In the genomic region with DNA sequence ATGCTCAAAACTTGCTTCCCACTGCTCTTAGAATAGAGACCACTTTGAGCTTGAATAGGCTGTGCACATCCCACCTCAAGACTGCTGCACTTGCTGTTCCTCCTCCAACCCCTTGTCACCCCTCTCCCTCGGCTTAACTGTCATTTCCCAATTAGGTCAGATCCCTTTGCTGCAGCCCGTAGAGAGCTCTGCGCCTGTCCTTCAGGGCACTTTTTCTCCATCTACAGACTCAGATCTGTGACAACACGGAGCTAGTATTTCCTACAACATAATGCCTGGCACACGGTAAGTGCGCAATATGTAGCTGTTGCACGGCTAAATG, we compare ENCODE assay signal across 1 cellular context.
TF ChIP-seq lines count a peak whose summit lies in the region.

No MANE protein-coding gene starts in this region.

TF ChIP-seq in WTC11, 78 proteins besides CTCF, POLR2A, EP300 and RAD21 (continued from another document):
- TF ChIP-seq, protein P1, sequence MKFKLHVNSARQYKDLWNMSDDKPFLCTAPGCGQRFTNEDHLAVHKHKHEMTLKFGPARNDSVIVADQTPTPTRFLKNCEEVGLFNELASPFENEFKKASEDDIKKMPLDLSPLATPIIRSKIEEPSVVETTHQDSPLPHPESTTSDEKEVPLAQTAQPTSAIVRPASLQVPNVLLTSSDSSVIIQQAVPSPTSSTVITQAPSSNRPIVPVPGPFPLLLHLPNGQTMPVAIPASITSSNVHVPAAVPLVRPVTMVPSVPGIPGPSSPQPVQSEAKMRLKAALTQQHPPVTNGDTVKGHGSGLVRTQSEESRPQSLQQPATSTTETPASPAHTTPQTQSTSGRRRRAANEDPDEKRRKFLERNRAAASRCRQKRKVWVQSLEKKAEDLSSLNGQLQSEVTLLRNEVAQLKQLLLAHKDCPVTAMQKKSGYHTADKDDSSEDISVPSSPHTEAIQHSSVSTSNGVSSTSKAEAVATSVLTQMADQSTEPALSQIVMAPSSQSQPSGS (CRISPR knock-in tag; IDR thresholded peaks at IDR 0.05; ENCODE audit: borderline replicate concordance, low read depth) = no peak
- TF ChIP-seq, protein P2, sequence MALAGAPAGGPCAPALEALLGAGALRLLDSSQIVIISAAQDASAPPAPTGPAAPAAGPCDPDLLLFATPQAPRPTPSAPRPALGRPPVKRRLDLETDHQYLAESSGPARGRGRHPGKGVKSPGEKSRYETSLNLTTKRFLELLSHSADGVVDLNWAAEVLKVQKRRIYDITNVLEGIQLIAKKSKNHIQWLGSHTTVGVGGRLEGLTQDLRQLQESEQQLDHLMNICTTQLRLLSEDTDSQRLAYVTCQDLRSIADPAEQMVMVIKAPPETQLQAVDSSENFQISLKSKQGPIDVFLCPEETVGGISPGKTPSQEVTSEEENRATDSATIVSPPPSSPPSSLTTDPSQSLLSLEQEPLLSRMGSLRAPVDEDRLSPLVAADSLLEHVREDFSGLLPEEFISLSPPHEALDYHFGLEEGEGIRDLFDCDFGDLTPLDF (CRISPR knock-in tag; IDR thresholded peaks at IDR 0.05) = no peak
